Comparison of ENCODE assay signal across 13 cellular contexts in the genomic region with DNA sequence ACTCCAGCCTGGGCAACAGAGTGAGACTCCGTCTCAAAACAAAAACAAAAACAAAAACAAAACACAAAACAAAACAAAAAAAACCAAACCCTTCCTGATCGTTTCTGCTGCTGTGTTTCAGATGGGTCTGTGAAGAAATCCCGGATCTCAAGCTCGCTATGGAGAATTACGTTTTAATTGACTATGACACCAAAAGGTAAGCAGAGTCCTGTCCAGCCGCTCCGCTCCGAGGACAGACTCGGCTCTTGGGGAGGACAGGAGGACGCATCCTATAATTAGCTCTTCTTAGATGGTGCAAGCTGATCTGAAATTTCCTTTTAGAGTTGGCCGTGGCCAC. TPM values are rescaled to one million over a fixed set of nuclear protein-coding genes. Genes with fewer than 3 reads are reported as not detected.
A peak's percentile ranks its signal among the peaks of the same experiment; 100 is the strongest.
DNase-seq lines count a peak whose midpoint lies in the region; ATAC-seq and TF ChIP-seq lines count a peak whose summit lies in the region.
"Had no signal": no experiment of that assay in that cellular context is flagged by ENCODE, and none has a peak within 500 bp of the region (broad histone marks: within the 10 kb centered on the region; RNA-seq: fewer than 3 reads in every experiment).

No MANE protein-coding gene starts in this region.

- no peak for TF ChIP-seq POLR2A in heart left ventricle (IDR thresholded peaks at IDR 0.05)

- H4K20me1 ChIP-seq in hepatocyte (ENCODE audit: insufficient read depth, poor library complexity, severe bottlenecking), result peaks cover 23% of the 10 kb centered on the region

- H3K4me1 ChIP-seq in heart left ventricle, result peaks cover 5 to 78% (median 44%) of the 10 kb centered on the region in 12 donors
- H3K4me1 ChIP-seq in hepatocyte (ENCODE audit: insufficient read depth), result peaks cover 24% of the 10 kb centered on the region
- H3K4me1 ChIP-seq in rectal smooth muscle tissue (ENCODE audit: control insufficient read depth, insufficient read depth, low read length), result peaks cover 23% of the 10 kb centered on the region
- H3K4me1 ChIP-seq in upper lobe of right lung, result peaks cover 46% of the 10 kb centered on the region
- H3K4me1 ChIP-seq: parathyroid adenoma had no signal

- peak overlapping the region; percentile 63 for H3K4me2 ChIP-seq in hepatocyte

- no peaks in the 10 kb centered on the region for H3K9me2 ChIP-seq in hepatocyte (replicated peaks; ENCODE audit: insufficient read depth)

- H3K9ac ChIP-seq in rectal smooth muscle tissue (ENCODE audit: low read length), result no peak overlapping the region
- H3K9ac ChIP-seq: parathyroid adenoma had no signal

- no peaks in the 10 kb centered on the region for H3K27me3 ChIP-seq in heart left ventricle
- no peaks in the 10 kb centered on the region for H3K27me3 ChIP-seq in hepatocyte
- H3K27me3 ChIP-seq in rectal smooth muscle tissue (ENCODE audit: control insufficient read depth, insufficient read depth, low read length), result no peaks in the 10 kb centered on the region
- H3K27me3 ChIP-seq in upper lobe of right lung, result no peaks in the 10 kb centered on the region

- peaks cover 75% of the 10 kb centered on the region for H3K79me2 ChIP-seq in hepatocyte

- peak overlapping the region; percentile 5 to 89 (median 82) for H3K27ac ChIP-seq in heart left ventricle
- H3K27ac ChIP-seq in hepatocyte, result peak overlapping the region; percentile 76
- peak overlapping the region; percentile 74 for H3K27ac ChIP-seq in rectal smooth muscle tissue (ENCODE audit: low read depth, low read length)
- peak overlapping the region; percentile 75 for H3K27ac ChIP-seq in upper lobe of right lung
- H3K27ac ChIP-seq: parathyroid adenoma had no signal

- H2AFZ ChIP-seq in hepatocyte, result no peak overlapping the region
- H2AFZ ChIP-seq: parathyroid adenoma had no signal

- intact Hi-C loops in heart left ventricle (cut with DNase I), result loop anchor here in 1 of 10 donors (1.0 to 2.0 kb wide), 2 partner anchors 15 to 51 kb away; a partner anchor contains a TSS
- intact Hi-C loops in cardiac septum (cut with DNase I), result loop anchor here (1.0 kb wide), 1 partner anchor 16 kb away; no protein-coding TSS in a partner anchor
- intact Hi-C loops in upper lobe of right lung (cut with DNase I), result no loop called here

- peak overlapping the region in 7 of 12 donors; percentile 1 to 26 (median 20) for H3K4me3 ChIP-seq in heart left ventricle
- H3K4me3 ChIP-seq in hepatocyte, result no peak overlapping the region
- H3K4me3 ChIP-seq in rectal smooth muscle tissue (ENCODE audit: low read length), result peak overlapping the region; percentile 43
- no peak overlapping the region for H3K4me3 ChIP-seq in upper lobe of right lung

- H3K9me3 ChIP-seq in heart left ventricle (no peaks in the 10 kb centered on the region), hepatocyte (ENCODE audit: low read depth) (no peaks in the 10 kb centered on the region), upper lobe of right lung (no peaks in the 10 kb centered on the region)

- peaks cover 0 to 73% (median 14%) of the 10 kb centered on the region in 9 donors for H3K36me3 ChIP-seq in heart left ventricle
- no peaks in the 10 kb centered on the region for H3K36me3 ChIP-seq in hepatocyte (replicated peaks; ENCODE audit: insufficient read depth, low read depth)
- H3K36me3 ChIP-seq in rectal smooth muscle tissue (ENCODE audit: control insufficient read depth, insufficient read depth, low read length), result peaks cover 7% of the 10 kb centered on the region
- H3K36me3 ChIP-seq in upper lobe of right lung, result peaks cover 40% of the 10 kb centered on the region

- ATAC-seq in heart left ventricle (no peak), upper lobe of right lung (no peak), GM18517 (IDR thresholded peaks at IDR 0.05; ENCODE audit: unreplicated experiment) (no peak)
- ATAC-seq: activated CD8-positive, alpha-beta memory T cell treated with anti-CD3 and anti-CD28 coated beads, Interleukin-2, amount 10 ng/mL, durations not matched to agents 7 days and 5 days had no signal

- DNase-seq in heart left ventricle, result no peak
- DNase-seq in cardiac septum (ENCODE audit: low spot score), result no peak
- DNase-seq in hepatocyte (ENCODE audit: low spot score), result no peak
- DNase-seq in upper lobe of right lung, result no peak
- no peak for DNase-seq in kidney glomerular epithelial cell (lab: John Stamatoyannopoulos, UW)
- no peak for DNase-seq in NCI-H146 (lab: John Stamatoyannopoulos, UW)
- DNase-seq: activated CD8-positive, alpha-beta memory T cell treated with anti-CD3 and anti-CD28 coated beads, Interleukin-2, amount 10 ng/mL, durations not matched to agents 7 days and 5 days; activated naive CD4-positive, alpha-beta T cell treated with Interleukin-2 at 50 U/mL for 16 hours; GF-D8; NCI-H2171 treated with DMSO at 0.1 percent for 48 hours had no signal

- no peak for TF ChIP-seq CTCF in heart left ventricle (IDR thresholded peaks at IDR 0.05)
- no peak for TF ChIP-seq CTCF in hepatocyte (IDR thresholded peaks at IDR 0.05; ENCODE audit: poor library complexity)
- TF ChIP-seq CTCF in upper lobe of right lung (IDR thresholded peaks at IDR 0.05), result no peak

- WGBS in heart left ventricle, 4 donors, result 6 to 17% (median 13%) methylated on average over 11 of the region's 11 CpGs
- WGBS in hepatocyte (ENCODE audit: low lambda C conversion rate, missing lambda C conversion rate), result 57% methylated on average over 11 of the region's 11 CpGs

RNA-seq across cellular contexts. Expression of a gene that starts 22.0 kb away (rescaled TPM):
- total RNA-seq in heart left ventricle (10 to 100 TPM in 6 of 9 donors, 1 to 10 TPM in 3; 5.2 to 24.0 (median 10.8) TPM), cardiac septum (15.2 TPM), hepatocyte (6.9 and 9.5 TPM in 2 replicates), upper lobe of right lung (42.0 TPM)
- polyA plus RNA-seq in heart left ventricle (10 to 100 TPM in 1 of 2 donors, 1 to 10 TPM in 1; 5.7 to 22.4 TPM), hepatocyte (9.1 and 10.7 TPM in 2 replicates)

RNA-seq across cellular contexts. Expression of a gene that starts 34.3 kb away (rescaled TPM):
- total RNA-seq in heart left ventricle (100 to 1,000 TPM in 5 of 9 donors, 10 to 100 TPM in 4; 63.1 to 116 (median 103) TPM), cardiac septum (89.0 TPM), hepatocyte (92.2 and 102 TPM in 2 replicates), upper lobe of right lung (109 TPM)
- polyA plus RNA-seq in heart left ventricle (100 to 1,000 TPM in 1 of 2 donors, 10 to 100 TPM in 1; 66.3 to 124 TPM), hepatocyte (108 and 109 TPM in 2 replicates)

RNA-seq across cellular contexts. Expression of a gene that starts 50.4 kb away (rescaled TPM):
- 10 to 100 TPM; 44.6 to 63.2 (median 46.5) TPM for total RNA-seq in heart left ventricle
- polyA plus RNA-seq in heart left ventricle, result 10 to 100 TPM; 80.9 to 89.7 TPM
- total RNA-seq in cardiac septum, result 51.2 TPM
- total RNA-seq in hepatocyte, result 142 and 165 TPM in 2 replicates
- polyA plus RNA-seq in hepatocyte, result 190 and 207 TPM in 2 replicates
- total RNA-seq in upper lobe of right lung, result 54.6 TPM

RNA-seq across cellular contexts. Expression of a gene that starts 50.9 kb away (rescaled TPM):
- 10 to 100 TPM; 19.2 to 43.9 (median 28.6) TPM for total RNA-seq in heart left ventricle
- 10 to 100 TPM; 22.7 to 29.5 TPM for polyA plus RNA-seq in heart left ventricle
- total RNA-seq in cardiac septum, result 34.1 TPM
- total RNA-seq in hepatocyte, result 17.9 and 21.2 TPM in 2 replicates
- 75.3 and 81.1 TPM in 2 replicates for polyA plus RNA-seq in hepatocyte
- 67.1 TPM for total RNA-seq in upper lobe of right lung

Comparison
In these comparisons a context has a peak if more than half of its experiments do, and no peak if none do; other contexts are left out.
1. H3K4me3 ChIP-seq: peak in heart left ventricle (7 of 12) and rectal smooth muscle tissue (single experiment); none in hepatocyte (single experiment) and upper lobe of right lung (single experiment).
2. Peak in every context shown above with its lines, with median percentiles within 50 percentile points of each other: H3K27ac ChIP-seq.